1 cellular context compared by ENCODE assay signal in the genomic region with DNA sequence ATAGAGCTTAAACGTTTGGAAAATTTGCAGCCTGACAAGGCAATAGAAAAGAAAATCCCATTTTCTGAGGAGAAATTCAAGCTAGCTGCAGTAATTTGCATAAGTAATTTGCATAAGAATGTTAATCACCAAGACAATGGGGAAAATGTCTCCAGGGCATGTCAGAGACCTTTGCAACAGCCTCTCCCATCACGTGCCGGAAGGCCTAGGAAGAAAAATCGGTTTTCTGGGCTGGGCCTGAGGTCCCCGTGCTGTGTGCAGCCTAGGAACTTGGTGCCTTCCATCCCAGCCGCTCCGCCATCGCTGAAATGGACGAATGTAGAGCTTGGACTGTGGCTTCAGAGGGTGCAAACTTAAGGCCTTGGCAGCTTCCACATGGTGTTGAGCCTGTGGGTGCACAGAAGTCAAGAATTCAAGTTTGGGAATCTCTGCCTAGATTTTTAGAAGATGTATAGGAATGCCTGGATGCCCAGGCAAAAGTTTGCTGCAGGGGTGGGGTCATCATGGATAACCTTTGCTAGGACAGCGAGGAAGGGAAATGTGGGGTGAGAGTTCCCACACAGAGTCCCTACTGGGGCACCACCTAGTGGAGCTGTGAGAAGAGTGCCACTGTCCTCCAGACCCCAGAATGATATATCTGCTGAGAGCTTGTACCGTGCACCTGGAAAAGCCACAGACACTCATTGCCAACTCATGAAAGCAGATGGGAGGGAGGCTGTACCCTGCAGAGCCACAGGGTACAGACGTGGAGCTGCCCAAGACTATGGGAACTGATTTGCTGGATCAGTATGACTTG.
TF ChIP-seq lines count a peak whose summit lies in the region.

No MANE protein-coding gene starts in this region.

TF ChIP-seq in H1, 55 proteins besides CTCF, POLR2A, EP300 and RAD21 (continued from another document):
- TF ChIP-seq, protein P1, sequence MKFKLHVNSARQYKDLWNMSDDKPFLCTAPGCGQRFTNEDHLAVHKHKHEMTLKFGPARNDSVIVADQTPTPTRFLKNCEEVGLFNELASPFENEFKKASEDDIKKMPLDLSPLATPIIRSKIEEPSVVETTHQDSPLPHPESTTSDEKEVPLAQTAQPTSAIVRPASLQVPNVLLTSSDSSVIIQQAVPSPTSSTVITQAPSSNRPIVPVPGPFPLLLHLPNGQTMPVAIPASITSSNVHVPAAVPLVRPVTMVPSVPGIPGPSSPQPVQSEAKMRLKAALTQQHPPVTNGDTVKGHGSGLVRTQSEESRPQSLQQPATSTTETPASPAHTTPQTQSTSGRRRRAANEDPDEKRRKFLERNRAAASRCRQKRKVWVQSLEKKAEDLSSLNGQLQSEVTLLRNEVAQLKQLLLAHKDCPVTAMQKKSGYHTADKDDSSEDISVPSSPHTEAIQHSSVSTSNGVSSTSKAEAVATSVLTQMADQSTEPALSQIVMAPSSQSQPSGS (IDR thresholded peaks at IDR 0.05; ENCODE audit: low read length): no peak
- TF ChIP-seq MAFK (IDR thresholded peaks at IDR 0.05; ENCODE audit: low read depth, low read length) (no peak), GTF2F1 (IDR thresholded peaks at IDR 0.05; ENCODE audit: borderline replicate concordance, low read depth, low read length) (no peak), PHF8 (conservative IDR thresholded peaks at IDR 0.05; ENCODE audit: low read depth, low read length) (no peak), BCL11A (IDR thresholded peaks at IDR 0.05; ENCODE audit: low read depth in 2 of 2, low read length in 2 of 2) (no peak), GABPA (IDR thresholded peaks at IDR 0.05; ENCODE audit: borderline replicate concordance, insufficient read depth, low read length) (no peak), RBBP5 (IDR thresholded peaks at IDR 0.05; ENCODE audit: borderline replicate concordance, low read depth, low read length) (no peak), RFX5 (IDR thresholded peaks at IDR 0.05; ENCODE audit: borderline replicate concordance, low read depth, low read length) (no peak), CHD1 (IDR thresholded peaks at IDR 0.05; ENCODE audit: low read depth, low read length) (no peak), TEAD4 (IDR thresholded peaks at IDR 0.05; ENCODE audit: low read depth, low read length) (peak; percentile 82), NRF1 (IDR thresholded peaks at IDR 0.05; ENCODE audit: low read depth, low read length) (no peak), EZH2 (IDR thresholded peaks at IDR 0.05; ENCODE audit: low read depth, low read length, severe bottlenecking) (no peak), JUND (IDR thresholded peaks at IDR 0.05; ENCODE audit: low read length) (no peak), CBX8 (IDR thresholded peaks at IDR 0.05; ENCODE audit: borderline replicate concordance, low read depth, low read length) (no peak), SRF (IDR thresholded peaks at IDR 0.05; ENCODE audit: low read depth, low read length) (no peak), RNF2 (IDR thresholded peaks at IDR 0.05; ENCODE audit: borderline replicate concordance, low read depth, low read length, missing control alignments, poor library complexity, severe bottlenecking) (no peak), HDAC6 (IDR thresholded peaks at IDR 0.05; ENCODE audit: low read depth, low read length) (no peak), SIRT6 (IDR thresholded peaks at IDR 0.05; ENCODE audit: low read length) (no peak), ZNF274 (IDR thresholded peaks at IDR 0.05; ENCODE audit: borderline replicate concordance, extremely low read depth, low read length) (no peak), RXRA (IDR thresholded peaks at IDR 0.05; ENCODE audit: insufficient read depth, low read depth, low read length) (no peak), SP1 (IDR thresholded peaks at IDR 0.05; ENCODE audit: low read depth, low read length) (no peak), CBX5 (IDR thresholded peaks at IDR 0.05; ENCODE audit: low read depth, low read length) (no peak), FOSL1 (IDR thresholded peaks at IDR 0.05; ENCODE audit: insufficient read depth, low read depth, low read length) (no peak), TBP (IDR thresholded peaks at IDR 0.05; ENCODE audit: low read depth, low read length) (no peak), POU5F1 (IDR thresholded peaks at IDR 0.05; ENCODE audit: low read depth, low read length) (peak; percentile 81; the same call in 1 of the 2 replicates), SP2 (IDR thresholded peaks at IDR 0.05; ENCODE audit: low read length) (no peak), TAF1 (IDR thresholded peaks at IDR 0.05; ENCODE audit: low read depth, low read length) (no peak), KDM4A (IDR thresholded peaks at IDR 0.05; ENCODE audit: low read depth, low read length, severe bottlenecking) (no peak), BRCA1 (IDR thresholded peaks at IDR 0.05; ENCODE audit: low read depth, low read length) (no peak), TCF12 (IDR thresholded peaks at IDR 0.05; ENCODE audit: low read depth, low read length) (no peak), BACH1 (IDR thresholded peaks at IDR 0.05; ENCODE audit: low read length) (no peak), SP4 (IDR thresholded peaks at IDR 0.05; ENCODE audit: low read length) (no peak), JUN (IDR thresholded peaks at IDR 0.05; ENCODE audit: low read depth, low read length) (no peak), ASH2L (IDR thresholded peaks at IDR 0.05; ENCODE audit: low read length) (no peak), KDM1A (IDR thresholded peaks at IDR 0.05; ENCODE audit: borderline replicate concordance, low read length) (no peak), SUZ12 (IDR thresholded peaks at IDR 0.05; ENCODE audit: low read length) (no peak), NANOG (IDR thresholded peaks at IDR 0.05; ENCODE audit: insufficient read depth, low read depth, low read length, poor library complexity, severe bottlenecking) (no peak), SIN3A (conservative IDR thresholded peaks at IDR 0.05 in 1 of 2, IDR thresholded peaks at IDR 0.05 in 1 of 2; ENCODE audit: low read depth in 1 of 2, low read length in 2 of 2) (no peak), SIX5 (IDR thresholded peaks at IDR 0.05; ENCODE audit: low read depth, low read length) (no peak), KDM5A (IDR thresholded peaks at IDR 0.05; ENCODE audit: low read length) (no peak), SAP30 (IDR thresholded peaks at IDR 0.05; ENCODE audit: insufficient read depth, insufficient replicate concordance, low read length) (no peak), CREB1 (IDR thresholded peaks at IDR 0.05) (no peak), HDAC2 (IDR thresholded peaks at IDR 0.05; ENCODE audit: borderline replicate concordance in 1 of 2, low read depth in 2 of 2, low read length in 2 of 2) (no peak), CTBP2 (IDR thresholded peaks at IDR 0.05; ENCODE audit: borderline replicate concordance, insufficient read depth, insufficient read length, low read length) (no peak), CHD2 (IDR thresholded peaks at IDR 0.05; ENCODE audit: low read length) (no peak), POLR2AphosphoS5 (IDR thresholded peaks at IDR 0.05; ENCODE audit: low read depth, low read length) (0 out of 2 replicates have a peak, but pooled peaks have one; percentile 16)
- TF ChIP-seq, protein P2, sequence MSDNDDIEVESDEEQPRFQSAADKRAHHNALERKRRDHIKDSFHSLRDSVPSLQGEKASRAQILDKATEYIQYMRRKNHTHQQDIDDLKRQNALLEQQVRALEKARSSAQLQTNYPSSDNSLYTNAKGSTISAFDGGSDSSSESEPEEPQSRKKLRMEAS (IDR thresholded peaks at IDR 0.05): peak; percentile 88
- TF ChIP-seq, protein P3, sequence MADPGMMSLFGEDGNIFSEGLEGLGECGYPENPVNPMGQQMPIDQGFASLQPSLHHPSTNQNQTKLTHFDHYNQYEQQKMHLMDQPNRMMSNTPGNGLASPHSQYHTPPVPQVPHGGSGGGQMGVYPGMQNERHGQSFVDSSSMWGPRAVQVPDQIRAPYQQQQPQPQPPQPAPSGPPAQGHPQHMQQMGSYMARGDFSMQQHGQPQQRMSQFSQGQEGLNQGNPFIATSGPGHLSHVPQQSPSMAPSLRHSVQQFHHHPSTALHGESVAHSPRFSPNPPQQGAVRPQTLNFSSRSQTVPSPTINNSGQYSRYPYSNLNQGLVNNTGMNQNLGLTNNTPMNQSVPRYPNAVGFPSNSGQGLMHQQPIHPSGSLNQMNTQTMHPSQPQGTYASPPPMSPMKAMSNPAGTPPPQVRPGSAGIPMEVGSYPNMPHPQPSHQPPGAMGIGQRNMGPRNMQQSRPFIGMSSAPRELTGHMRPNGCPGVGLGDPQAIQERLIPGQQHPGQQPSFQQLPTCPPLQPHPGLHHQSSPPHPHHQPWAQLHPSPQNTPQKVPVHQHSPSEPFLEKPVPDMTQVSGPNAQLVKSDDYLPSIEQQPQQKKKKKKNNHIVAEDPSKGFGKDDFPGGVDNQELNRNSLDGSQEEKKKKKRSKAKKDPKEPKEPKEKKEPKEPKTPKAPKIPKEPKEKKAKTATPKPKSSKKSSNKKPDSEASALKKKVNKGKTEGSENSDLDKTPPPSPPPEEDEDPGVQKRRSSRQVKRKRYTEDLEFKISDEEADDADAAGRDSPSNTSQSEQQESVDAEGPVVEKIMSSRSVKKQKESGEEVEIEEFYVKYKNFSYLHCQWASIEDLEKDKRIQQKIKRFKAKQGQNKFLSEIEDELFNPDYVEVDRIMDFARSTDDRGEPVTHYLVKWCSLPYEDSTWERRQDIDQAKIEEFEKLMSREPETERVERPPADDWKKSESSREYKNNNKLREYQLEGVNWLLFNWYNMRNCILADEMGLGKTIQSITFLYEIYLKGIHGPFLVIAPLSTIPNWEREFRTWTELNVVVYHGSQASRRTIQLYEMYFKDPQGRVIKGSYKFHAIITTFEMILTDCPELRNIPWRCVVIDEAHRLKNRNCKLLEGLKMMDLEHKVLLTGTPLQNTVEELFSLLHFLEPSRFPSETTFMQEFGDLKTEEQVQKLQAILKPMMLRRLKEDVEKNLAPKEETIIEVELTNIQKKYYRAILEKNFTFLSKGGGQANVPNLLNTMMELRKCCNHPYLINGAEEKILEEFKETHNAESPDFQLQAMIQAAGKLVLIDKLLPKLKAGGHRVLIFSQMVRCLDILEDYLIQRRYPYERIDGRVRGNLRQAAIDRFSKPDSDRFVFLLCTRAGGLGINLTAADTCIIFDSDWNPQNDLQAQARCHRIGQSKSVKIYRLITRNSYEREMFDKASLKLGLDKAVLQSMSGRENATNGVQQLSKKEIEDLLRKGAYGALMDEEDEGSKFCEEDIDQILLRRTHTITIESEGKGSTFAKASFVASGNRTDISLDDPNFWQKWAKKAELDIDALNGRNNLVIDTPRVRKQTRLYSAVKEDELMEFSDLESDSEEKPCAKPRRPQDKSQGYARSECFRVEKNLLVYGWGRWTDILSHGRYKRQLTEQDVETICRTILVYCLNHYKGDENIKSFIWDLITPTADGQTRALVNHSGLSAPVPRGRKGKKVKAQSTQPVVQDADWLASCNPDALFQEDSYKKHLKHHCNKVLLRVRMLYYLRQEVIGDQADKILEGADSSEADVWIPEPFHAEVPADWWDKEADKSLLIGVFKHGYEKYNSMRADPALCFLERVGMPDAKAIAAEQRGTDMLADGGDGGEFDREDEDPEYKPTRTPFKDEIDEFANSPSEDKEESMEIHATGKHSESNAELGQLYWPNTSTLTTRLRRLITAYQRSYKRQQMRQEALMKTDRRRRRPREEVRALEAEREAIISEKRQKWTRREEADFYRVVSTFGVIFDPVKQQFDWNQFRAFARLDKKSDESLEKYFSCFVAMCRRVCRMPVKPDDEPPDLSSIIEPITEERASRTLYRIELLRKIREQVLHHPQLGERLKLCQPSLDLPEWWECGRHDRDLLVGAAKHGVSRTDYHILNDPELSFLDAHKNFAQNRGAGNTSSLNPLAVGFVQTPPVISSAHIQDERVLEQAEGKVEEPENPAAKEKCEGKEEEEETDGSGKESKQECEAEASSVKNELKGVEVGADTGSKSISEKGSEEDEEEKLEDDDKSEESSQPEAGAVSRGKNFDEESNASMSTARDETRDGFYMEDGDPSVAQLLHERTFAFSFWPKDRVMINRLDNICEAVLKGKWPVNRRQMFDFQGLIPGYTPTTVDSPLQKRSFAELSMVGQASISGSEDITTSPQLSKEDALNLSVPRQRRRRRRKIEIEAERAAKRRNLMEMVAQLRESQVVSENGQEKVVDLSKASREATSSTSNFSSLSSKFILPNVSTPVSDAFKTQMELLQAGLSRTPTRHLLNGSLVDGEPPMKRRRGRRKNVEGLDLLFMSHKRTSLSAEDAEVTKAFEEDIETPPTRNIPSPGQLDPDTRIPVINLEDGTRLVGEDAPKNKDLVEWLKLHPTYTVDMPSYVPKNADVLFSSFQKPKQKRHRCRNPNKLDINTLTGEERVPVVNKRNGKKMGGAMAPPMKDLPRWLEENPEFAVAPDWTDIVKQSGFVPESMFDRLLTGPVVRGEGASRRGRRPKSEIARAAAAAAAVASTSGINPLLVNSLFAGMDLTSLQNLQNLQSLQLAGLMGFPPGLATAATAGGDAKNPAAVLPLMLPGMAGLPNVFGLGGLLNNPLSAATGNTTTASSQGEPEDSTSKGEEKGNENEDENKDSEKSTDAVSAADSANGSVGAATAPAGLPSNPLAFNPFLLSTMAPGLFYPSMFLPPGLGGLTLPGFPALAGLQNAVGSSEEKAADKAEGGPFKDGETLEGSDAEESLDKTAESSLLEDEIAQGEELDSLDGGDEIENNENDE (IDR thresholded peaks at IDR 0.05; ENCODE audit: insufficient replicate concordance, low read length): no peak
